18 cellular contexts compared by ENCODE assay signal in genomic region chr1:29579821-29580425, GRCh38.
A peak's percentile ranks its signal among the peaks of the same experiment; 100 is the strongest.
DNase-seq lines count a peak whose midpoint lies in the region; ATAC-seq and TF ChIP-seq lines count a peak whose summit lies in the region.
"Had no signal": no experiment of that assay in that cellular context is flagged by ENCODE, and none has a peak within 500 bp of the region (broad histone marks: within the 10 kb centered on the region; RNA-seq: fewer than 3 reads in every experiment).

No MANE protein-coding gene starts in this region.

- in situ Hi-C loops in ACHN (cut with HindIII; ENCODE audit: low pct_ligation_motif_present, low pct_unique_long_range_greater_than_20kb, low sequenced_read_pairs): no loop called here

- H3K27ac ChIP-seq in HCT116 (ENCODE audit: low read depth, low read length) (no peak overlapping the region), OCI-LY7 (ENCODE audit: low read depth, low read length, poor library complexity, severe bottlenecking) (no peak overlapping the region), coronary artery (no peak overlapping the region)
- no peak overlapping the region for H3K27ac ChIP-seq in CD8-positive, alpha-beta memory T cell (ENCODE audit: low read depth, low read length)
- H3K27ac ChIP-seq: BLaER1, prostate gland, uterus had no signal

- ATAC-seq in HCT116: no peak
- ATAC-seq in activated CD4-positive, CD25-positive, alpha-beta regulatory T cell treated with anti-CD3 and anti-CD28 coated beads, Interleukin-2, amount 50 U/mL, for 24 hours: no peak
- ATAC-seq: mucosa of descending colon, WTC11 had no signal

- no peak overlapping the region for H3K9ac ChIP-seq in HCT116 (ENCODE audit: low read length)
- H3K9ac ChIP-seq: BLaER1 had no signal

- no peak for TF ChIP-seq POLR2A in HCT116 (IDR thresholded peaks at IDR 0.05; ENCODE audit: borderline replicate concordance, extremely low read depth, insufficient read depth, insufficient read length)

- TF ChIP-seq CTCF in HCT116 (IDR thresholded peaks at IDR 0.05 in 2 of 3, conservative IDR thresholded peaks at IDR 0.05 in 1 of 3; ENCODE audit: borderline replicate concordance in 1 of 3, insufficient read depth in 1 of 3, low read depth in 2 of 3, low read length in 2 of 3): no peak
- TF ChIP-seq CTCF in OCI-LY7 (conservative IDR thresholded peaks at IDR 0.05; ENCODE audit: low read length): no peak
- TF ChIP-seq CTCF in coronary artery (IDR thresholded peaks at IDR 0.05): no peak

- H3K9me2 ChIP-seq in HCT116 (ENCODE audit: insufficient read depth) (no peaks in the 10 kb centered on the region), OCI-LY7 (ENCODE audit: insufficient read depth, low read length) (no peaks in the 10 kb centered on the region)

- BruUV-seq in HCT116 (replicated peaks; lab: Mats Ljungman, UMichigan) (no TSS peak), OCI-LY7 (replicated peaks; lab: Mats Ljungman, UMichigan) (no TSS peak)

- H3K27ac Mint-ChIP-seq in CD8-positive, alpha-beta memory T cell: no peak overlapping the region
- H3K27ac Mint-ChIP-seq: activated T-cell treated with anti-CD3 and anti-CD28 coated beads, Interleukin-2, amount 50 U/mL, for 24 hours; WTC11 had no signal

- H3K9me3 ChIP-seq in HCT116 (ENCODE audit: control insufficient read depth in 1 of 2, insufficient read depth in 1 of 2, low read depth in 1 of 2, low read length in 2 of 2) (no peaks in the 10 kb centered on the region), OCI-LY7 (ENCODE audit: low read length) (no peaks in the 10 kb centered on the region)
- H3K9me3 ChIP-seq in CD8-positive, alpha-beta memory T cell (ENCODE audit: low read length): no peaks in the 10 kb centered on the region
- H3K9me3 ChIP-seq: BLaER1, mucosa of descending colon, prostate gland, uterus had no signal

- CTCF ChIA-PET in HCT116 (lab: Charles Lee): no interaction called here
- CTCF ChIA-PET in OCI-LY7 (lab: Charles Lee; ENCODE audit: unreplicated experiment): no interaction called here
- CTCF ChIA-PET in CD8-positive, alpha-beta memory T cell (lab: Charles Lee): no interaction called here

- H3K79me2 ChIP-seq in HCT116 (ENCODE audit: insufficient read depth, low read length): no peaks in the 10 kb centered on the region
- no peaks in the 10 kb centered on the region for H3K79me2 ChIP-seq in OCI-LY7 (ENCODE audit: insufficient read depth, low read depth, low read length)

- peaks cover 0 to 3% (median 0%) of the 10 kb centered on the region in 5 donors for H3K9me3 Mint-ChIP-seq in CD8-positive, alpha-beta memory T cell
- H3K9me3 Mint-ChIP-seq: activated T-cell treated with anti-CD3 and anti-CD28 coated beads, Interleukin-2, amount 50 U/mL, for 24 hours; WTC11 had no signal

- H3K4me1 ChIP-seq in HCT116 (ENCODE audit: control insufficient read depth in 1 of 2, insufficient read depth in 2 of 2, low read length in 2 of 2) (peaks cover 0 to 10% of the 10 kb centered on the region in 2 experiments; a peak in 1 of 4 replicates), OCI-LY7 (ENCODE audit: insufficient read depth, low read length, poor library complexity, severe bottlenecking) (no peaks in the 10 kb centered on the region)
- H3K4me1 ChIP-seq in CD8-positive, alpha-beta memory T cell (ENCODE audit: insufficient read depth, low read length): no peaks in the 10 kb centered on the region
- H3K4me1 ChIP-seq: BLaER1, prostate gland, uterus had no signal

- DNase-seq in ACHN (peak; percentile 48), HCT116 (ENCODE audit: low read depth, low spot score) (peak; percentile 21), amniotic epithelial cell (ENCODE audit: low read depth) (peak; percentile 27), inferior parietal cortex (ENCODE audit: extremely low spot score) (peak; percentile 8), OCI-LY7 (ENCODE audit: low spot score) (no peak), coronary artery (ENCODE audit: low spot score) (no peak)
- no peak for DNase-seq in CD8-positive, alpha-beta memory T cell
- DNase-seq: activated T-cell treated with anti-CD3 and anti-CD28 coated beads, Interleukin-2, amount 50 U/mL, for 24 hours; aorta; KG1; mucosa of descending colon; NCI-H1930; stimulated activated CD4-positive, alpha-beta T cell treated with anti-CD3 and anti-CD28 coated beads, Interleukin-2, amount 100 ng/mL, for 24 hours; uterus had no signal

- intact Hi-C loops in HCT116 (cut with micrococcal nuclease): no loop called here
- intact Hi-C loops in OCI-LY7 (cut with micrococcal nuclease; ENCODE audit: unreplicated experiment): no loop called here

- RAD21 ChIA-PET in HCT116 (lab: Charles Lee; ENCODE audit: low non-redundant PET in 1 of 2, low total read pairs in 2 of 2, uncharacterized antibody in 2 of 2, unreplicated experiment in 2 of 2): no interaction called here

- H3K4me2 ChIP-seq in HCT116 (ENCODE audit: low read length) (0 out of 2 replicates have a peak overlapping the region, but pooled peaks have one; percentile 5), OCI-LY7 (ENCODE audit: low read length) (no peak overlapping the region)
- H3K4me2 ChIP-seq: BLaER1 had no signal

- no peaks in the 10 kb centered on the region for H3K27me3 ChIP-seq in HCT116 (ENCODE audit: insufficient read depth, low read length)
- H3K27me3 ChIP-seq in CD8-positive, alpha-beta memory T cell (ENCODE audit: insufficient read depth, low read length, poor library complexity, severe bottlenecking): no peaks in the 10 kb centered on the region
- H3K27me3 ChIP-seq: BLaER1, uterus had no signal

- H2AFZ ChIP-seq in HCT116 (ENCODE audit: low read depth, low read length, poor library complexity, severe bottlenecking) (no peak overlapping the region), OCI-LY7 (ENCODE audit: low read length) (no peak overlapping the region)

- H3K4me1 Mint-ChIP-seq in CD8-positive, alpha-beta memory T cell: no peaks in the 10 kb centered on the region

- no peak overlapping the region for H3K4me3 Mint-ChIP-seq in CD8-positive, alpha-beta memory T cell
- H3K4me3 Mint-ChIP-seq: activated T-cell treated with anti-CD3 and anti-CD28 coated beads, Interleukin-2, amount 50 U/mL, for 24 hours; WTC11 had no signal

- H3K36me3 ChIP-seq in HCT116 (ENCODE audit: control insufficient read depth in 1 of 2, insufficient read depth in 2 of 2, low read length in 2 of 2) (no peaks in the 10 kb centered on the region), OCI-LY7 (ENCODE audit: insufficient read depth, low read length) (no peaks in the 10 kb centered on the region)
- H3K36me3 ChIP-seq in CD8-positive, alpha-beta memory T cell (ENCODE audit: insufficient read depth, low read length): no peaks in the 10 kb centered on the region
- H3K36me3 ChIP-seq: BLaER1, prostate gland, uterus had no signal

- H3K4me3 ChIP-seq in HCT116 (replicated peaks in 1 of 2; ENCODE audit: low read depth in 1 of 2, low read length in 2 of 2) (no peak overlapping the region), OCI-LY7 (ENCODE audit: low read depth, low read length, poor library complexity, severe bottlenecking) (no peak overlapping the region), coronary artery (no peak overlapping the region)
- H3K4me3 ChIP-seq in CD8-positive, alpha-beta memory T cell (ENCODE audit: low read length): no peak overlapping the region
- H3K4me3 ChIP-seq: BLaER1, mucosa of descending colon, prostate gland, uterus had no signal

- H3K27me3 Mint-ChIP-seq in CD8-positive, alpha-beta memory T cell: peaks cover 5 to 11% of the 10 kb centered on the region in 2 donors

- H4K20me1 ChIP-seq in HCT116 (ENCODE audit: insufficient read depth) (no peaks in the 10 kb centered on the region), OCI-LY7 (ENCODE audit: insufficient read depth, low read length) (no peaks in the 10 kb centered on the region)
- H4K20me1 ChIP-seq: BLaER1 had no signal

- no peaks in the 10 kb centered on the region for H3K36me3 Mint-ChIP-seq in CD8-positive, alpha-beta memory T cell
- H3K36me3 Mint-ChIP-seq: WTC11 had no signal

- POLR2A ChIA-PET in HCT116 (lab: Charles Lee) (no interaction called here), OCI-LY7 (lab: Charles Lee) (no interaction called here)
- POLR2A ChIA-PET in CD8-positive, alpha-beta memory T cell (lab: Charles Lee): no interaction called here

- TF ChIP-seq RAD21 in HCT116 (IDR thresholded peaks at IDR 0.05; ENCODE audit: low read depth): no peak

TF ChIP-seq in HCT116, 20 proteins besides CTCF, POLR2A, EP300 and RAD21 (continues in another document):
- no peak for TF ChIP-seq ZFX (IDR thresholded peaks at IDR 0.05)
- no peak for TF ChIP-seq CEBPB (IDR thresholded peaks at IDR 0.05; ENCODE audit: low read depth)
- TF ChIP-seq YY1 (IDR thresholded peaks at IDR 0.05; ENCODE audit: extremely low read depth, insufficient replicate concordance, low read depth, low read length): no peak
- no peak for TF ChIP-seq EZH2phosphoT487 (IDR thresholded peaks at IDR 0.05; ENCODE audit: borderline replicate concordance)
- no peak for TF ChIP-seq ATF3 (IDR thresholded peaks at IDR 0.05)
- peak; percentile 60 for TF ChIP-seq JUND (IDR thresholded peaks at IDR 0.05)
- no peak for TF ChIP-seq EGR1 (IDR thresholded peaks at IDR 0.05; ENCODE audit: low read depth)
- no peak for TF ChIP-seq ZBTB33 (IDR thresholded peaks at IDR 0.05; ENCODE audit: extremely low read depth, insufficient replicate concordance, low read length)
- TF ChIP-seq SIN3A (IDR thresholded peaks at IDR 0.05; ENCODE audit: low read depth): no peak
- no peak for TF ChIP-seq ELF1 (IDR thresholded peaks at IDR 0.05; ENCODE audit: borderline replicate concordance, low read depth)
- TF ChIP-seq TCF7L2 (IDR thresholded peaks at IDR 0.05; ENCODE audit: borderline replicate concordance, extremely low read depth, insufficient read depth, insufficient read length): no peak
- TF ChIP-seq CBX3 (IDR thresholded peaks at IDR 0.05; ENCODE audit: low read depth): no peak
- no peak for TF ChIP-seq ZNF274 (IDR thresholded peaks at IDR 0.05; ENCODE audit: low read depth, low read length)
- no peak for TF ChIP-seq SP1 (IDR thresholded peaks at IDR 0.05; ENCODE audit: low read depth)

Comparison
In these comparisons a context has a peak if more than half of its experiments do, and no peak if none do; other contexts are left out.
1. DNase-seq: peak in ACHN (single experiment), HCT116 (single experiment), amniotic epithelial cell (single experiment) and inferior parietal cortex (single experiment); none in OCI-LY7 (single experiment), coronary artery (single experiment) and CD8-positive, alpha-beta memory T cell (0 of 5).